1 cellular context compared by ENCODE assay signal in the genomic region with DNA sequence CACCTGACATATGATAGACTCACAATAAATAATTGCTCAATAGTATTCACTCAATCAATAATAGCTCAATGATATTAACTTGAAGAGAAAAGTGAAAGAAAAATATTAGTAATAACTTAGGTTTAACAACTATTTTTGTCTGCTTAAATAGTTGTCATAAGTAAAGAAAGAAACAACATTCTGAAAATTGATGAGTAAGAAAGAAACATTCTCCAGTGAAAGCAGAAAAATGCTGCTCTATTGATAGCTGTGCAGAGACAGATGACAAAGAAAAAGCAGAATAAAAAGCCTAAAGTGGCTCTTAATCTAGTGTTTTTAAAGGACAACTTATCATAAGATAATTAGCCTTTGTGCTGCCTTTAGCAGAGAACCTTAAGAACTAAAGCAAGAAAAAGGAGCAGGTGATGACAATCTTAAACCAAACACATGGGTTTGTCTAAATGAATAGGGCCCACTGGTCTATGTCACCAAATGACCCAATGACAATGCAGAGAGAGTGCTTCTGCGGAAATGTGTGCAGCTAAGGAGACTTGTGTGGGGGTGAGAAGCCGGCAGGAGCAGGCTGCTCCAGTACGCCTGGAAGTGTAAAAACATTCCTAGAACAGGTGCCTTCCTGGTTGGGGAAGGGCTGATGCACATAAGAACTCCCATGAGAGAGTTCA.
TF ChIP-seq lines count a peak whose summit lies in the region.

No MANE protein-coding gene starts in this region.

TF ChIP-seq in SK-N-SH, 30 proteins besides CTCF, POLR2A, EP300 and RAD21 (continued from another document):
- TF ChIP-seq, protein P1, sequence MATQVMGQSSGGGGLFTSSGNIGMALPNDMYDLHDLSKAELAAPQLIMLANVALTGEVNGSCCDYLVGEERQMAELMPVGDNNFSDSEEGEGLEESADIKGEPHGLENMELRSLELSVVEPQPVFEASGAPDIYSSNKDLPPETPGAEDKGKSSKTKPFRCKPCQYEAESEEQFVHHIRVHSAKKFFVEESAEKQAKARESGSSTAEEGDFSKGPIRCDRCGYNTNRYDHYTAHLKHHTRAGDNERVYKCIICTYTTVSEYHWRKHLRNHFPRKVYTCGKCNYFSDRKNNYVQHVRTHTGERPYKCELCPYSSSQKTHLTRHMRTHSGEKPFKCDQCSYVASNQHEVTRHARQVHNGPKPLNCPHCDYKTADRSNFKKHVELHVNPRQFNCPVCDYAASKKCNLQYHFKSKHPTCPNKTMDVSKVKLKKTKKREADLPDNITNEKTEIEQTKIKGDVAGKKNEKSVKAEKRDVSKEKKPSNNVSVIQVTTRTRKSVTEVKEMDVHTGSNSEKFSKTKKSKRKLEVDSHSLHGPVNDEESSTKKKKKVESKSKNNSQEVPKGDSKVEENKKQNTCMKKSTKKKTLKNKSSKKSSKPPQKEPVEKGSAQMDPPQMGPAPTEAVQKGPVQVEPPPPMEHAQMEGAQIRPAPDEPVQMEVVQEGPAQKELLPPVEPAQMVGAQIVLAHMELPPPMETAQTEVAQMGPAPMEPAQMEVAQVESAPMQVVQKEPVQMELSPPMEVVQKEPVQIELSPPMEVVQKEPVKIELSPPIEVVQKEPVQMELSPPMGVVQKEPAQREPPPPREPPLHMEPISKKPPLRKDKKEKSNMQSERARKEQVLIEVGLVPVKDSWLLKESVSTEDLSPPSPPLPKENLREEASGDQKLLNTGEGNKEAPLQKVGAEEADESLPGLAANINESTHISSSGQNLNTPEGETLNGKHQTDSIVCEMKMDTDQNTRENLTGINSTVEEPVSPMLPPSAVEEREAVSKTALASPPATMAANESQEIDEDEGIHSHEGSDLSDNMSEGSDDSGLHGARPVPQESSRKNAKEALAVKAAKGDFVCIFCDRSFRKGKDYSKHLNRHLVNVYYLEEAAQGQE (IDR thresholded peaks at IDR 0.05; ENCODE audit: low read depth, low read length), result no peak
- no peak for TF ChIP-seq SMC3 (IDR thresholded peaks at IDR 0.05; ENCODE audit: low read depth, low read length)
